8 cellular contexts compared by ENCODE assay signal in the genomic region with DNA sequence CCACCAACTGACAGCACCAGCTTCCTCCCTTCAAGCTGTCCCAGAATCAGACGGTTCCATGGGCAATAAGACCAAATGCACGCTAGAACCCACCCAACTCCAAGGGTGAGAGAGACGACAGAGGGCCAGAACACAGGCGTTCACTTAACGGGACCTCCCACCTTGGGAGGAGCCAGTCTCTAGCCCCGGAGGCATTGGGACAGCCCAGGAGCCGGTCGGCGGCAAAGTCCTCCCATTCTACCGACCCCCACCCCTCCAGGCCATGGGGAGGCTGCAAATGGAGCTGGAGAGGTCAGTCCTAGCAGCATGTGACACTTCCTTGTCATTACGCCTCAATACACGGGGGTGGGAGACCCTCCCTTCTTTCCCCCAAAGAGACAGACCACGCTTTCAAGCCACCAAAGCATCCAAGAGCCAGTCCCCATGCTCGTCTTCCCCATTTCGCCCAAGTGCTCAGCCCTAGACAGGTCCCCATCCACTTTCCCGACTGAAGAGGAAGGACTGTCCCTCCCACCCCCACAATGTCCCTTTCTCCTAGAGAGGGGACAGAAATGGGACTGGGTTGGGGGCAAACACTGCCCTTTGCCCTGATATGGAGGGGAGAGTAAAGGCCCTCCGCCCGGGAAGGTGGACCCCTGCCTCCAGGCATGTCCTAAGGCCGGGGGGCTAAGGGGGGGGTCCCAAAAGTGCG. TPM values are rescaled to one million over a fixed set of nuclear protein-coding genes. Genes with fewer than 3 reads are reported as not detected.
DNase-seq lines count a peak whose midpoint lies in the region; ATAC-seq and TF ChIP-seq lines count a peak whose summit lies in the region.

No MANE protein-coding gene starts in this region.

- H3K4me3 ChIP-seq in CD8-positive, alpha-beta memory T cell (ENCODE audit: low read length): peak overlapping the region; percentile 73

- POLR2A ChIA-PET in CD8-positive, alpha-beta memory T cell (lab: Charles Lee): interaction anchor here (1.3 to 1.5 kb wide), 2 partner anchors 31 to 62 kb away, joined by 5 to 10 read pairs; partner anchors contain the start of genes CLPP and GTF2F1
- POLR2A ChIA-PET in activated CD4-positive, alpha-beta memory T cell treated with anti-CD3 and anti-CD28 coated beads, Interleukin-2, amount 10 ng/mL, durations not matched to agents 7 days and 5 days (lab: Charles Lee): interaction anchor here (1.0 to 2.4 kb wide), 4 partner anchors 12 to 59 kb away, joined by 4 to 16 read pairs (median 8); partner anchors contain the start of genes GTF2F1 and SLC25A41

- peaks cover 3 to 44% (median 9%) of the 10 kb centered on the region in 3 donors for H3K36me3 Mint-ChIP-seq in CD8-positive, alpha-beta memory T cell
- peaks cover 45% of the 10 kb centered on the region for H3K36me3 Mint-ChIP-seq in activated CD4-positive, alpha-beta memory T cell treated with anti-CD3 and anti-CD28 coated beads, Interleukin-2, amount 10 ng/mL, durations not matched to agents 7 days and 5 days (ENCODE audit: low read depth)
- H3K36me3 Mint-ChIP-seq in neural crest cell (ENCODE audit: low read depth): peaks cover 7% of the 10 kb centered on the region

- peak in 3 of 5 donors; percentile 15 to 21 (median 16) for DNase-seq in CD8-positive, alpha-beta memory T cell
- DNase-seq in HUDEP-2 (lab: John Stamatoyannopoulos, UW; ENCODE audit: unreplicated experiment in 76 of 76) (peak in 64 of 76 experiments; percentile 20 to 71 (median 51)), fibroblast of gingiva (ENCODE audit: low read depth) (peak; percentile 52), neural crest cell (ENCODE audit: low read depth, low spot score) (peak; percentile 45), activated gamma-delta T cell treated with Interleukin-2 at 50 U/mL for 16 hours (no peak), NCI-H2171 treated with DMSO at 0.1 percent for 48 hours (lab: John Stamatoyannopoulos, UW) (no peak)
- peak; percentile 54 for DNase-seq in activated CD4-positive, alpha-beta memory T cell treated with anti-CD3 and anti-CD28 coated beads, Interleukin-2, amount 10 ng/mL, durations not matched to agents 7 days and 5 days

- no peaks in the 10 kb centered on the region for H3K27me3 ChIP-seq in CD8-positive, alpha-beta memory T cell (ENCODE audit: insufficient read depth, low read length, poor library complexity, severe bottlenecking)

- ATAC-seq in GM21447 (IDR thresholded peaks at IDR 0.05; ENCODE audit: unreplicated experiment): no peak

- H3K27ac Mint-ChIP-seq in CD8-positive, alpha-beta memory T cell: peak overlapping the region; percentile 71 to 96 (median 89)
- H3K27ac Mint-ChIP-seq in activated CD4-positive, alpha-beta memory T cell treated with anti-CD3 and anti-CD28 coated beads, Interleukin-2, amount 10 ng/mL, durations not matched to agents 7 days and 5 days: peak overlapping the region; percentile 78
- H3K27ac Mint-ChIP-seq in neural crest cell (ENCODE audit: unreplicated experiment): peak overlapping the region; percentile 88

- no peaks in the 10 kb centered on the region for H3K9me3 Mint-ChIP-seq in CD8-positive, alpha-beta memory T cell
- no peaks in the 10 kb centered on the region for H3K9me3 Mint-ChIP-seq in activated CD4-positive, alpha-beta memory T cell treated with anti-CD3 and anti-CD28 coated beads, Interleukin-2, amount 10 ng/mL, durations not matched to agents 7 days and 5 days
- H3K9me3 Mint-ChIP-seq in neural crest cell: peaks cover 2% of the 10 kb centered on the region

- peaks cover 0 to 1% of the 10 kb centered on the region in 2 donors for H3K27me3 Mint-ChIP-seq in CD8-positive, alpha-beta memory T cell
- H3K27me3 Mint-ChIP-seq in activated CD4-positive, alpha-beta memory T cell treated with anti-CD3 and anti-CD28 coated beads, Interleukin-2, amount 10 ng/mL, durations not matched to agents 7 days and 5 days: no peaks in the 10 kb centered on the region
- peaks cover 6% of the 10 kb centered on the region for H3K27me3 Mint-ChIP-seq in neural crest cell (ENCODE audit: low read depth)

- peak overlapping the region; percentile 69 for H3K27ac ChIP-seq in CD8-positive, alpha-beta memory T cell (ENCODE audit: low read depth, low read length)

- H3K4me1 ChIP-seq in CD8-positive, alpha-beta memory T cell (ENCODE audit: insufficient read depth, low read length): peaks cover 27% of the 10 kb centered on the region

- H3K36me3 ChIP-seq in CD8-positive, alpha-beta memory T cell (ENCODE audit: insufficient read depth, low read length): peaks cover 26% of the 10 kb centered on the region

- peaks cover 30 to 46% (median 33%) of the 10 kb centered on the region in 3 donors for H3K4me1 Mint-ChIP-seq in CD8-positive, alpha-beta memory T cell
- H3K4me1 Mint-ChIP-seq in activated CD4-positive, alpha-beta memory T cell treated with anti-CD3 and anti-CD28 coated beads, Interleukin-2, amount 10 ng/mL, durations not matched to agents 7 days and 5 days: peaks cover 37% of the 10 kb centered on the region
- peaks cover 34% of the 10 kb centered on the region for H3K4me1 Mint-ChIP-seq in neural crest cell

- no peaks in the 10 kb centered on the region for H3K9me3 ChIP-seq in CD8-positive, alpha-beta memory T cell (ENCODE audit: low read length)

- H3K4me3 Mint-ChIP-seq in CD8-positive, alpha-beta memory T cell: peak overlapping the region; percentile 87 to 94 (median 90)
- peak overlapping the region; percentile 88 for H3K4me3 Mint-ChIP-seq in activated CD4-positive, alpha-beta memory T cell treated with anti-CD3 and anti-CD28 coated beads, Interleukin-2, amount 10 ng/mL, durations not matched to agents 7 days and 5 days
- peak overlapping the region; percentile 97 for H3K4me3 Mint-ChIP-seq in neural crest cell

- TF ChIP-seq CTCF in neural crest cell (conservative IDR thresholded peaks at IDR 0.05): no peak

- CTCF ChIA-PET in CD8-positive, alpha-beta memory T cell (lab: Charles Lee): interaction anchor here (0.6 kb wide), 1 partner anchor 126 kb away, joined by 3 read pairs; no protein-coding TSS in a partner anchor
- CTCF ChIA-PET in activated CD4-positive, alpha-beta memory T cell treated with anti-CD3 and anti-CD28 coated beads, Interleukin-2, amount 10 ng/mL, durations not matched to agents 7 days and 5 days (lab: Charles Lee): no interaction called here

RNA-seq across cellular contexts. Expression of gene KHSRP, which starts 1.0 kb away (rescaled TPM):
- 100 to 1,000 TPM; 456 to 459 TPM for total RNA-seq in CD8-positive, alpha-beta memory T cell
- polyA plus RNA-seq in CD8-positive, alpha-beta memory T cell: 22.0 TPM
- total RNA-seq in activated CD4-positive, alpha-beta memory T cell treated with anti-CD3 and anti-CD28 coated beads, Interleukin-2, amount 10 ng/mL, durations not matched to agents 7 days and 5 days: 100 to 1,000 TPM; 246 to 250 TPM
- 678 and 690 TPM in 2 replicates for total RNA-seq in neural crest cell

RNA-seq across cellular contexts. Expression of gene SLC25A41, which starts 9.9 kb away (rescaled TPM):
- total RNA-seq in CD8-positive, alpha-beta memory T cell: under 1 TPM; 0.28 to 0.33 TPM
- polyA plus RNA-seq in CD8-positive, alpha-beta memory T cell: not detected
- not detected for total RNA-seq in activated CD4-positive, alpha-beta memory T cell treated with anti-CD3 and anti-CD28 coated beads, Interleukin-2, amount 10 ng/mL, durations not matched to agents 7 days and 5 days
- 1.2 and 1.6 TPM in 2 replicates for total RNA-seq in neural crest cell

RNA-seq across cellular contexts. Expression of gene GTF2F1, which starts 30.7 kb away (rescaled TPM):
- total RNA-seq in CD8-positive, alpha-beta memory T cell: 10 to 100 TPM; 63.3 to 66.2 TPM
- polyA plus RNA-seq in CD8-positive, alpha-beta memory T cell: 25.2 TPM
- total RNA-seq in activated CD4-positive, alpha-beta memory T cell treated with anti-CD3 and anti-CD28 coated beads, Interleukin-2, amount 10 ng/mL, durations not matched to agents 7 days and 5 days: 10 to 100 TPM; 75.5 to 79.8 TPM
- 65.9 and 70.3 TPM in 2 replicates for total RNA-seq in neural crest cell

RNA-seq across cellular contexts. Expression of gene SLC25A23, which starts 35.9 kb away (rescaled TPM):
- 10 to 100 TPM; 14.5 to 14.8 TPM for total RNA-seq in CD8-positive, alpha-beta memory T cell
- 19.9 TPM for polyA plus RNA-seq in CD8-positive, alpha-beta memory T cell
- 10 to 100 TPM; 30.0 to 35.7 TPM for total RNA-seq in activated CD4-positive, alpha-beta memory T cell treated with anti-CD3 and anti-CD28 coated beads, Interleukin-2, amount 10 ng/mL, durations not matched to agents 7 days and 5 days
- total RNA-seq in neural crest cell: 72.2 and 73.2 TPM in 2 replicates

RNA-seq across cellular contexts. Expression of gene CRB3, which starts 40.4 kb away (rescaled TPM):
- total RNA-seq in CD8-positive, alpha-beta memory T cell: 1 to 10 TPM in 1 of 2 experiments, under 1 TPM in 1; 0.88 to 1.8 TPM
- 4.1 TPM for polyA plus RNA-seq in CD8-positive, alpha-beta memory T cell
- under 1 TPM; 0.63 to 0.93 TPM for total RNA-seq in activated CD4-positive, alpha-beta memory T cell treated with anti-CD3 and anti-CD28 coated beads, Interleukin-2, amount 10 ng/mL, durations not matched to agents 7 days and 5 days
- total RNA-seq in neural crest cell: not detected in 2 replicates

Comparison
In these comparisons a context has a peak if more than half of its experiments do, and no peak if none do; other contexts are left out.
1. DNase-seq: peak in CD8-positive, alpha-beta memory T cell (3 of 5), HUDEP-2 (64 of 76), activated CD4-positive, alpha-beta memory T cell treated with anti-CD3 and anti-CD28 coated beads, Interleukin-2, amount 10 ng/mL, durations not matched to agents 7 days and 5 days (single experiment), fibroblast of gingiva (single experiment) and neural crest cell (single experiment); none in activated gamma-delta T cell treated with Interleukin-2 at 50 U/mL for 16 hours (single experiment) and NCI-H2171 treated with DMSO at 0.1 percent for 48 hours (single experiment).
2. Peak in every context shown above with its lines, with median percentiles within 50 percentile points of each other: H3K27ac Mint-ChIP-seq and H3K4me3 Mint-ChIP-seq.